In the genomic region with DNA sequence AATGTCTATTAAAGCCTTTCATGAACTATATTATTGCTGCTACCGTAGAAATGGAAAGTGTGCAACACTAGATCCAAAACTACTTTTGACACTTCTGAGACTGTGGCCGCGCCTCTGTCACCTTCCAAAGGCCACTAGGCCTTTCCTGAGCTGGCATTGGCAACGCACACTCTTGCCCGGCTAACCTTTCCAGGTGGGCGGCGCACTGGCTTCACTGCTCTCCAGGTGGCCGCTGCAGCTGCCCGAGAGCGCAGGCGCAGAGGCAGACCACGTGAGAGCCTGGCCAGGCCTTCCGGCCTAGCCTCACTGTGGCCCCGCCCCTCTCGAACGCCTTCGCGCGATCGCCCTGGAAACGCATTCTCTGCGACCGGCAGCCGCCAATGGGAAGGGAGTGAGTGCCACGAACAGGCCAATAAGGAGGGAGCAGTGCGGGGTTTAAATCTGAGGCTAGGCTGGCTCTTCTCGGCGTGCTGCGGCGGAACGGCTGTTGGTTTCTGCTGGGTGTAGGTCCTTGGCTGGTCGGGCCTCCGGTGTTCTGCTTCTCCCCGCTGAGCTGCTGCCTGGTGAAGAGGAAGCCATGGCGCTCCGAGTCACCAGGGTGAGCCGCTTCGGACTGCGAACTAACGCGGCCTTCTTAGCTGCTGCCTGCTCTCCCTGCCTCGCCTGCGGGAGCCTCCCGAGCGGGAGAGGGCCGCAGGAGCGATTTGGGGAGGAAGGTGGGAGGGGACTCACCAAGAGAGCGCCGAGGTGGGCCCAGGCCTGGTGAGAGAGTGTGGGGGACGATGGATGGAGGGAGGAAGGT, we compare ENCODE assay signal across 1 cellular context.
TF ChIP-seq lines count a peak whose summit lies in the region.

A gene (plus strand): TSS at position 465 of the 802 bp plus-strand sequence. CDS start 113 bp downstream, at position 578.

TF ChIP-seq in HepG2, 621 proteins besides CTCF, POLR2A, EP300 and RAD21 (continued from another document and continues in another):
- TF ChIP-seq, protein P1, sequence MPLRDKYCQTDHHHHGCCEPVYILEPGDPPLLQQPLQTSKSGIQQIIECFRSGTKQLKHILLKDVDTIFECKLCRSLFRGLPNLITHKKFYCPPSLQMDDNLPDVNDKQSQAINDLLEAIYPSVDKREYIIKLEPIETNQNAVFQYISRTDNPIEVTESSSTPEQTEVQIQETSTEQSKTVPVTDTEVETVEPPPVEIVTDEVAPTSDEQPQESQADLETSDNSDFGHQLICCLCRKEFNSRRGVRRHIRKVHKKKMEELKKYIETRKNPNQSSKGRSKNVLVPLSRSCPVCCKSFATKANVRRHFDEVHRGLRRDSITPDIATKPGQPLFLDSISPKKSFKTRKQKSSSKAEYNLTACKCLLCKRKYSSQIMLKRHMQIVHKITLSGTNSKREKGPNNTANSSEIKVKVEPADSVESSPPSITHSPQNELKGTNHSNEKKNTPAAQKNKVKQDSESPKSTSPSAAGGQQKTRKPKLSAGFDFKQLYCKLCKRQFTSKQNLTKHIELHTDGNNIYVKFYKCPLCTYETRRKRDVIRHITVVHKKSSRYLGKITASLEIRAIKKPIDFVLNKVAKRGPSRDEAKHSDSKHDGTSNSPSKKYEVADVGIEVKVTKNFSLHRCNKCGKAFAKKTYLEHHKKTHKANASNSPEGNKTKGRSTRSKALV (CRISPR knock-in tag; IDR thresholded peaks at IDR 0.05): peak; percentile 59; the same call in 1 of the 2 replicates
- TF ChIP-seq, protein P2, sequence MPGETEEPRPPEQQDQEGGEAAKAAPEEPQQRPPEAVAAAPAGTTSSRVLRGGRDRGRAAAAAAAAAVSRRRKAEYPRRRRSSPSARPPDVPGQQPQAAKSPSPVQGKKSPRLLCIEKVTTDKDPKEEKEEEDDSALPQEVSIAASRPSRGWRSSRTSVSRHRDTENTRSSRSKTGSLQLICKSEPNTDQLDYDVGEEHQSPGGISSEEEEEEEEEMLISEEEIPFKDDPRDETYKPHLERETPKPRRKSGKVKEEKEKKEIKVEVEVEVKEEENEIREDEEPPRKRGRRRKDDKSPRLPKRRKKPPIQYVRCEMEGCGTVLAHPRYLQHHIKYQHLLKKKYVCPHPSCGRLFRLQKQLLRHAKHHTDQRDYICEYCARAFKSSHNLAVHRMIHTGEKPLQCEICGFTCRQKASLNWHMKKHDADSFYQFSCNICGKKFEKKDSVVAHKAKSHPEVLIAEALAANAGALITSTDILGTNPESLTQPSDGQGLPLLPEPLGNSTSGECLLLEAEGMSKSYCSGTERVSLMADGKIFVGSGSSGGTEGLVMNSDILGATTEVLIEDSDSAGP (CRISPR knock-in tag; IDR thresholded peaks at IDR 0.05; ENCODE audit: borderline replicate concordance): peak; percentile 72; the same call in 1 of the 2 replicates
- peak; percentile 58 for TF ChIP-seq CREB1 (IDR thresholded peaks at IDR 0.05)
- TF ChIP-seq CREB1 (CRISPR knock-in tag; IDR thresholded peaks at IDR 0.05): peak; percentile 73; the same call in 1 of the 2 replicates
- TF ChIP-seq, protein P3, sequence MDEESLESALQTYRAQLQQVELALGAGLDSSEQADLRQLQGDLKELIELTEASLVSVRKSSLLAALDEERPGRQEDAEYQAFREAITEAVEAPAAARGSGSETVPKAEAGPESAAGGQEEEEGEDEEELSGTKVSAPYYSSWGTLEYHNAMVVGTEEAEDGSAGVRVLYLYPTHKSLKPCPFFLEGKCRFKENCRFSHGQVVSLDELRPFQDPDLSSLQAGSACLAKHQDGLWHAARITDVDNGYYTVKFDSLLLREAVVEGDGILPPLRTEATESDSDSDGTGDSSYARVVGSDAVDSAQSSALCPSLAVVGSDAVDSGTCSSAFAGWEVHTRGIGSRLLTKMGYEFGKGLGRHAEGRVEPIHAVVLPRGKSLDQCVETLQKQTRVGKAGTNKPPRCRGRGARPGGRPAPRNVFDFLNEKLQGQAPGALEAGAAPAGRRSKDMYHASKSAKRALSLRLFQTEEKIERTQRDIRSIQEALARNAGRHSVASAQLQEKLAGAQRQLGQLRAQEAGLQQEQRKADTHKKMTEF (CRISPR knock-in tag; IDR thresholded peaks at IDR 0.05): peak; percentile 60
- no peak for TF ChIP-seq ZNF746 (CRISPR knock-in tag; IDR thresholded peaks at IDR 0.05)
- TF ChIP-seq FOXJ3 (CRISPR knock-in tag; IDR thresholded peaks at IDR 0.05; ENCODE audit: borderline replicate concordance): no peak
- TF ChIP-seq PITX1 (CRISPR knock-in tag; IDR thresholded peaks at IDR 0.05): peak; percentile 66; the same call in 1 of the 2 replicates
- peak; percentile 98 for TF ChIP-seq POGZ (CRISPR knock-in tag; IDR thresholded peaks at IDR 0.05)
- TF ChIP-seq, protein P4, sequence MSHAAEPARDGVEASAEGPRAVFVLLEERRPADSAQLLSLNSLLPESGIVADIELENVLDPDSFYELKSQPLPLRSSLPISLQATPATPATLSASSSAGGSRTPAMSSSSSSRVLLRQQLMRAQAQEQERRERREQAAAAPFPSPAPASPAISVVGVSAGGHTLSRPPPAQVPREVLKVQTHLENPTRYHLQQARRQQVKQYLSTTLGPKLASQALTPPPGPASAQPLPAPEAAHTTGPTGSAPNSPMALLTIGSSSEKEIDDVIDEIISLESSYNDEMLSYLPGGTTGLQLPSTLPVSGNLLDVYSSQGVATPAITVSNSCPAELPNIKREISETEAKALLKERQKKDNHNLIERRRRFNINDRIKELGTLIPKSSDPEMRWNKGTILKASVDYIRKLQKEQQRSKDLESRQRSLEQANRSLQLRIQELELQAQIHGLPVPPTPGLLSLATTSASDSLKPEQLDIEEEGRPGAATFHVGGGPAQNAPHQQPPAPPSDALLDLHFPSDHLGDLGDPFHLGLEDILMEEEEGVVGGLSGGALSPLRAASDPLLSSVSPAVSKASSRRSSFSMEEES (CRISPR knock-in tag; IDR thresholded peaks at IDR 0.05): peak; percentile 83
- TF ChIP-seq KLF16 (CRISPR knock-in tag; IDR thresholded peaks at IDR 0.05): peak in 1 of 2 experiments; percentile 49; a peak in 1 of 4 replicates
- TF ChIP-seq, protein P5, sequence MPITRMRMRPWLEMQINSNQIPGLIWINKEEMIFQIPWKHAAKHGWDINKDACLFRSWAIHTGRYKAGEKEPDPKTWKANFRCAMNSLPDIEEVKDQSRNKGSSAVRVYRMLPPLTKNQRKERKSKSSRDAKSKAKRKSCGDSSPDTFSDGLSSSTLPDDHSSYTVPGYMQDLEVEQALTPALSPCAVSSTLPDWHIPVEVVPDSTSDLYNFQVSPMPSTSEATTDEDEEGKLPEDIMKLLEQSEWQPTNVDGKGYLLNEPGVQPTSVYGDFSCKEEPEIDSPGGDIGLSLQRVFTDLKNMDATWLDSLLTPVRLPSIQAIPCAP (CRISPR knock-in tag; IDR thresholded peaks at IDR 0.05; ENCODE audit: low read depth): 0 out of 2 replicates have a peak, but pooled peaks have one; percentile 29
- TF ChIP-seq HNRNPH1 (optimal IDR thresholded peaks at IDR 0.05; ENCODE audit: low read depth, low read length): no peak
- TF ChIP-seq, protein P6, sequence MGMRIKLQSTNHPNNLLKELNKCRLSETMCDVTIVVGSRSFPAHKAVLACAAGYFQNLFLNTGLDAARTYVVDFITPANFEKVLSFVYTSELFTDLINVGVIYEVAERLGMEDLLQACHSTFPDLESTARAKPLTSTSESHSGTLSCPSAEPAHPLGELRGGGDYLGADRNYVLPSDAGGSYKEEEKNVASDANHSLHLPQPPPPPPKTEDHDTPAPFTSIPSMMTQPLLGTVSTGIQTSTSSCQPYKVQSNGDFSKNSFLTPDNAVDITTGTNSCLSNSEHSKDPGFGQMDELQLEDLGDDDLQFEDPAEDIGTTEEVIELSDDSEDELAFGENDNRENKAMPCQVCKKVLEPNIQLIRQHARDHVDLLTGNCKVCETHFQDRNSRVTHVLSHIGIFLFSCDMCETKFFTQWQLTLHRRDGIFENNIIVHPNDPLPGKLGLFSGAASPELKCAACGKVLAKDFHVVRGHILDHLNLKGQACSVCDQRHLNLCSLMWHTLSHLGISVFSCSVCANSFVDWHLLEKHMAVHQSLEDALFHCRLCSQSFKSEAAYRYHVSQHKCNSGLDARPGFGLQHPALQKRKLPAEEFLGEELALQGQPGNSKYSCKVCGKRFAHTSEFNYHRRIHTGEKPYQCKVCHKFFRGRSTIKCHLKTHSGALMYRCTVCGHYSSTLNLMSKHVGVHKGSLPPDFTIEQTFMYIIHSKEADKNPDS (CRISPR knock-in tag; IDR thresholded peaks at IDR 0.05): no peak
- peak; percentile 92 for TF ChIP-seq DMAP1 (CRISPR knock-in tag; IDR thresholded peaks at IDR 0.05)
- TF ChIP-seq HNRNPK (IDR thresholded peaks at IDR 0.05; ENCODE audit: low read depth, low read length, poor library complexity, severe bottlenecking): peak; percentile 24
- 0 out of 2 replicates have a peak, but pooled peaks have one; percentile 53 for TF ChIP-seq ZNF232 (CRISPR knock-in tag; IDR thresholded peaks at IDR 0.05; ENCODE audit: borderline replicate concordance)
- TF ChIP-seq ZFP36 (IDR thresholded peaks at IDR 0.05; ENCODE audit: borderline replicate concordance, low read depth, low read length, partially characterized antibody): no peak
- TF ChIP-seq SUZ12 (IDR thresholded peaks at IDR 0.05; ENCODE audit: low read depth, low read length): no peak
- peak; percentile 81 for TF ChIP-seq AGO2 (optimal IDR thresholded peaks at IDR 0.05; ENCODE audit: low read depth, low read length)
- peak; percentile 67; the same call in 1 of the 2 replicates for TF ChIP-seq BRCA1 (CRISPR knock-in tag; IDR thresholded peaks at IDR 0.05)
- TF ChIP-seq, protein P7, sequence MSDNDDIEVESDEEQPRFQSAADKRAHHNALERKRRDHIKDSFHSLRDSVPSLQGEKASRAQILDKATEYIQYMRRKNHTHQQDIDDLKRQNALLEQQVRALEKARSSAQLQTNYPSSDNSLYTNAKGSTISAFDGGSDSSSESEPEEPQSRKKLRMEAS (IDR thresholded peaks at IDR 0.05): peak; percentile 93
- peak; percentile 54 for TF ChIP-seq STAG1 (CRISPR knock-in tag; IDR thresholded peaks at IDR 0.05)
- peak; percentile 84; the same call in 1 of the 2 replicates for TF ChIP-seq HOXA9 (CRISPR knock-in tag; IDR thresholded peaks at IDR 0.05; ENCODE audit: borderline replicate concordance)
- no peak for TF ChIP-seq MTA3 (CRISPR knock-in tag; IDR thresholded peaks at IDR 0.05)
- TF ChIP-seq PCBP1 (IDR thresholded peaks at IDR 0.05; ENCODE audit: borderline replicate concordance, low read depth, low read length): peak; percentile 80; the same call in 1 of the 2 replicates
- TF ChIP-seq ZNF883 (CRISPR knock-in tag; IDR thresholded peaks at IDR 0.05; ENCODE audit: not compliant biosample characterization): no peak
- TF ChIP-seq SMYD3 (CRISPR knock-in tag; IDR thresholded peaks at IDR 0.05): no peak
- TF ChIP-seq, protein P8, sequence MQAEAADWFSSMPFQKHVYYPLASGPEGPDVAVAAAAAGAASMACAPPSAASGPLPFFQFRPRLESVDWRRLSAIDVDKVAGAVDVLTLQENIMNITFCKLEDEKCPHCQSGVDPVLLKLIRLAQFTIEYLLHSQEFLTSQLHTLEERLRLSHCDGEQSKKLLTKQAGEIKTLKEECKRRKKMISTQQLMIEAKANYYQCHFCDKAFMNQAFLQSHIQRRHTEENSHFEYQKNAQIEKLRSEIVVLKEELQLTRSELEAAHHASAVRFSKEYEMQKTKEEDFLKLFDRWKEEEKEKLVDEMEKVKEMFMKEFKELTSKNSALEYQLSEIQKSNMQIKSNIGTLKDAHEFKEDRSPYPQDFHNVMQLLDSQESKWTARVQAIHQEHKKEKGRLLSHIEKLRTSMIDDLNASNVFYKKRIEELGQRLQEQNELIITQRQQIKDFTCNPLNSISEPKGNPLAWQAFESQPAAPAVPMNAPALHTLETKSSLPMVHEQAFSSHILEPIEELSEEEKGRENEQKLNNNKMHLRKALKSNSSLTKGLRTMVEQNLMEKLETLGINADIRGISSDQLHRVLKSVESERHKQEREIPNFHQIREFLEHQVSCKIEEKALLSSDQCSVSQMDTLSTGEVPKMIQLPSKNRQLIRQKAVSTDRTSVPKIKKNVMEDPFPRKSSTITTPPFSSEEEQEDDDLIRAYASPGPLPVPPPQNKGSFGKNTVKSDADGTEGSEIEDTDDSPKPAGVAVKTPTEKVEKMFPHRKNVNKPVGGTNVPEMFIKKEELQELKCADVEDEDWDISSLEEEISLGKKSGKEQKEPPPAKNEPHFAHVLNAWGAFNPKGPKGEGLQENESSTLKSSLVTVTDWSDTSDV (CRISPR knock-in tag; IDR thresholded peaks at IDR 0.05): no peak
- TF ChIP-seq, protein P9, sequence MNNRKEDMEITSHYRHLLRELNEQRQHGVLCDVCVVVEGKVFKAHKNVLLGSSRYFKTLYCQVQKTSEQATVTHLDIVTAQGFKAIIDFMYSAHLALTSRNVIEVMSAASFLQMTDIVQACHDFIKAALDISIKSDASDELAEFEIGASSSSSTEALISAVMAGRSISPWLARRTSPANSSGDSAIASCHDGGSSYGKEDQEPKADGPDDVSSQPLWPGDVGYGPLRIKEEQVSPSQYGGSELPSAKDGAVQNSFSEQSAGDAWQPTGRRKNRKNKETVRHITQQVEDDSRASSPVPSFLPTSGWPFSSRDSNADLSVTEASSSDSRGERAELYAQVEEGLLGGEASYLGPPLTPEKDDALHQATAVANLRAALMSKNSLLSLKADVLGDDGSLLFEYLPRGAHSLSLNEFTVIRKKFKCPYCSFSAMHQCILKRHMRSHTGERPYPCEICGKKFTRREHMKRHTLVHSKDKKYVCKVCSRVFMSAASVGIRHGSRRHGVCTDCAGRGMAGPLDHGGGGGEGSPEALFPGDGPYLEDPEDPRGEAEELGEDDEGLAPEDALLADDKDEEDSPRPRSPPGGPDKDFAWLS (CRISPR knock-in tag; IDR thresholded peaks at IDR 0.05; ENCODE audit: borderline replicate concordance): no peak
- TF ChIP-seq, protein P10, sequence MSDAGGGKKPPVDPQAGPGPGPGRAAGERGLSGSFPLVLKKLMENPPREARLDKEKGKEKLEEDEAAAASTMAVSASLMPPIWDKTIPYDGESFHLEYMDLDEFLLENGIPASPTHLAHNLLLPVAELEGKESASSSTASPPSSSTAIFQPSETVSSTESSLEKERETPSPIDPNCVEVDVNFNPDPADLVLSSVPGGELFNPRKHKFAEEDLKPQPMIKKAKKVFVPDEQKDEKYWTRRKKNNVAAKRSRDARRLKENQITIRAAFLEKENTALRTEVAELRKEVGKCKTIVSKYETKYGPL (CRISPR knock-in tag; IDR thresholded peaks at IDR 0.05): no peak
- TF ChIP-seq TGIF2 (CRISPR knock-in tag; IDR thresholded peaks at IDR 0.05): peak; percentile 88
- TF ChIP-seq ZNF10 (CRISPR knock-in tag; IDR thresholded peaks at IDR 0.05; ENCODE audit: borderline replicate concordance, low read depth): no peak
- TF ChIP-seq ZBTB20 (CRISPR knock-in tag; IDR thresholded peaks at IDR 0.05; ENCODE audit: borderline replicate concordance, low read depth): peak; percentile 60; the same call in 1 of the 2 replicates
- no peak for TF ChIP-seq NCOA5 (CRISPR knock-in tag; IDR thresholded peaks at IDR 0.05)
- TF ChIP-seq ZNF772 (CRISPR knock-in tag; IDR thresholded peaks at IDR 0.05): no peak
- TF ChIP-seq, protein P11, sequence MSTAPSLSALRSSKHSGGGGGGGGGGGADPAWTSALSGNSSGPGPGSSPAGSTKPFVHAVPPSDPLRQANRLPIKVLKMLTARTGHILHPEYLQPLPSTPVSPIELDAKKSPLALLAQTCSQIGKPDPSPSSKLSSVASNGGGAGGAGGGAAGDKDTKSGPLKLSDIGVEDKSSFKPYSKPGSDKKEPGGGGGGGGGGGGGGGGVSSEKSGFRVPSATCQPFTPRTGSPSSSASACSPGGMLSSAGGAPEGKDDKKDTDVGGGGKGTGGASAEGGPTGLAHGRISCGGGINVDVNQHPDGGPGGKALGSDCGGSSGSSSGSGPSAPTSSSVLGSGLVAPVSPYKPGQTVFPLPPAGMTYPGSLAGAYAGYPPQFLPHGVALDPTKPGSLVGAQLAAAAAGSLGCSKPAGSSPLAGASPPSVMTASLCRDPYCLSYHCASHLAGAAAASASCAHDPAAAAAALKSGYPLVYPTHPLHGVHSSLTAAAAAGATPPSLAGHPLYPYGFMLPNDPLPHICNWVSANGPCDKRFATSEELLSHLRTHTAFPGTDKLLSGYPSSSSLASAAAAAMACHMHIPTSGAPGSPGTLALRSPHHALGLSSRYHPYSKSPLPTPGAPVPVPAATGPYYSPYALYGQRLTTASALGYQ (CRISPR knock-in tag; IDR thresholded peaks at IDR 0.05): no peak; the same call in 1 of the 2 replicates
- TF ChIP-seq PHB2 (IDR thresholded peaks at IDR 0.05; ENCODE audit: partially characterized antibody): no peak
- no peak for TF ChIP-seq PHF5A (CRISPR knock-in tag; IDR thresholded peaks at IDR 0.05; ENCODE audit: low read depth, unreplicated experiment)
